ENCODE assay signal across 28 cellular contexts in the genomic region with DNA sequence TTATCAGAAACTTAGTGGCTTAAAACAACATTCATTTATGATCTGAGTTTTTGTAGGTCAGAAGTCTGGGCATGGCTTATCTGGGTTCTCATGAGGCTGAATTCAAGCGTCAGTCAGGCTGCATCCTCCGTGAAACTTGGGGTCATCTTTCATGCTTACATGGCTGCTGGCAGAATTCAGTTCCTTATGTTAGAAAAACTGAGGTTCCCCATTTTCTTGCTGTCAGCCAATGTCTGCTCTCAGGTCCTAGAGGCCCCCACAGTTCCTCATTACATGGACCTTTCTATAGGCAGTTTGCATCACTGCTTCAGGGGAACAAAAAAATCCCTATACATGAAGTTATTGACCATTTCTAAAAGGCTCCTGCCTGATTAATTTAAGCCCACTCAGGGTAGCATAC.
"Had no signal": no experiment of that assay in that cellular context is flagged by ENCODE, and none has a peak within 500 bp of the region (broad histone marks: within the 10 kb centered on the region; RNA-seq: fewer than 3 reads in every experiment).

No MANE protein-coding gene starts in this region.

- H3K4me1 ChIP-seq: body of pancreas, breast epithelium, SJSA1 had no signal

- DNase-seq: activated CD4-positive, alpha-beta T cell treated with anti-CD3 and anti-CD28 coated beads for 36 hours; activated CD4-positive, alpha-beta T cell treated with anti-CD3 and anti-CD28 coated beads, Interleukin-2, amount 10 ng/mL, durations not matched to agents 7 days and 5 days; activated CD4-positive, alpha-beta T cell treated with anti-CD3 and anti-CD28 coated beads, Interleukin-2, amount 50 U/mL, for 48 hours; activated CD8-positive, alpha-beta T cell treated with anti-CD3 and anti-CD28 coated beads, Interleukin-2, amount 10 ng/mL, durations not matched to agents 7 days and 5 days; activated gamma-delta T cell; activated naive CD4-positive, alpha-beta T cell treated with Interleukin-2 at 50 U/mL for 16 hours; activated naive CD8-positive, alpha-beta T cell treated with anti-CD3 and anti-CD28 coated beads, Interleukin-2, amount 10 ng/mL, durations not matched to agents 7 days and 5 days; activated T-cell treated with anti-CD3 and anti-CD28 coated beads, Interleukin-2, amount 50 U/mL, for 24 hours; amygdala; body of pancreas; KG1; MM.1S; NCI-H1092; NCI-H1436 treated with DMSO at 0.1 percent for 48 hours; NCI-H1694 treated with DMSO at 0.1 percent for 48 hours; NCI-H2029; NCI-H2171; NCI-H510A; NCI-H526; RPMI8226; SHP77 treated with DMSO at 0.1 percent for 48 hours; SK-N-SH had no signal

- H3K27ac ChIP-seq: body of pancreas, breast epithelium, SJSA1 had no signal

- H3K9me3 ChIP-seq: body of pancreas, breast epithelium, SJSA1, SK-N-SH had no signal

- H3K4me2 ChIP-seq: SK-N-SH had no signal

- H3K36me3 ChIP-seq: breast epithelium, SJSA1 had no signal

- H3K27me3 ChIP-seq: body of pancreas, breast epithelium had no signal

- H3K4me3 ChIP-seq: body of pancreas, breast epithelium, SJSA1 had no signal

- H3K9ac ChIP-seq: SK-N-SH had no signal

- ATAC-seq: activated CD4-positive, alpha-beta T cell treated with anti-CD3 and anti-CD28 coated beads for 36 hours; activated CD4-positive, CD25-positive, alpha-beta regulatory T cell treated with anti-CD3 and anti-CD28 coated beads, Interleukin-2, amount 50 U/mL, for 24 hours; activated CD8-positive, alpha-beta T cell treated with anti-CD3 and anti-CD28 coated beads, Interleukin-2, amount 10 ng/mL, durations not matched to agents 7 days and 5 days; body of pancreas; Panc1; WTC11 had no signal

- FAIRE-seq: astrocyte had no signal
